16 cellular contexts compared by ENCODE assay signal in the genomic region with DNA sequence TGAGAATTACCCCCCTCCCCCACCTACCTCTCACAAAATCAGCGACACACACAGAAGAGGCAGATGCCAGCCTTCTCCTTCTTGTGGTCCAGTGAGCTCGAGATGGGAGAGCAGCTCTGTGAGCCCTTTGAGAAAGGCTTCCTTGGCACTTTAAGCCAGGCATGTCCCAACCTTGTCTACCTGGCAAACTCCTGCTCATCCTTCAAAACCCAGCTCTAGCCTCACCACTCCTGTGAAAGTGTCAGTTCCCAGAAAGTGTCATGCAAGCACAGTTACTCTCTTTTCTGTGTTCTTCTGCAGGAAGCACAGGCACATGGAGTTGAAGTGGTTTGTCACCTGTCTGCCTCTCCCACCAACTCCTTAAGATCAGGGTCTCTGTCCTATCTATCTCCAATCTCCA. TPM values are rescaled to one million over a fixed set of nuclear protein-coding genes. Genes with fewer than 3 reads are reported as not detected.
DNase-seq lines count a peak whose midpoint lies in the region; ATAC-seq, FAIRE-seq and TF ChIP-seq lines count a peak whose summit lies in the region.
"Had no signal": no experiment of that assay in that cellular context is flagged by ENCODE, and none has a peak within 500 bp of the region (broad histone marks: within the 10 kb centered on the region; RNA-seq: fewer than 3 reads in every experiment).

No MANE protein-coding gene starts in this region.

- no peak for ATAC-seq in HG03039 (IDR thresholded peaks at IDR 0.05; ENCODE audit: unreplicated experiment)
- no peak for ATAC-seq in naive thymus-derived CD4-positive, alpha-beta T cell
- ATAC-seq: naive thymus-derived CD8-positive, alpha-beta T cell had no signal

- no peaks in the 10 kb centered on the region for H3K79me2 ChIP-seq in endothelial cell of umbilical vein (ENCODE audit: control insufficient read depth, insufficient read depth, low read length)
- H3K79me2 ChIP-seq in neural cell (replicated peaks; ENCODE audit: insufficient read depth, low read length): peaks cover 7% of the 10 kb centered on the region

- intact Hi-C loops in A673 (cut with micrococcal nuclease; ENCODE audit: unreplicated experiment) (no loop called here), endothelial cell of umbilical vein (cut with micrococcal nuclease) (loop anchor here (5.0 kb wide), 1 partner anchor 52 kb away; a partner anchor contains a TSS)
- intact Hi-C loops in naive thymus-derived CD4-positive, alpha-beta T cell (cut with micrococcal nuclease): no loop called here

- CTCF ChIA-PET in A673 (lab: Charles Lee): no interaction called here
- CTCF ChIA-PET in endothelial cell of umbilical vein (lab: Charles Lee): interaction anchor here (0.6 to 2.9 kb wide), 10 partner anchors 7 to 1383 kb away, joined by 3 to 17 read pairs (median 4); a partner anchor contains a TSS
- CTCF ChIA-PET in naive thymus-derived CD4-positive, alpha-beta T cell (lab: Charles Lee): interaction anchor here (1.3 kb wide), 1 partner anchor 53 kb away, joined by 3 read pairs; a partner anchor contains a TSS

- no peak for TF ChIP-seq EP300 in neural cell (conservative IDR thresholded peaks at IDR 0.05; ENCODE audit: poor library complexity, severe bottlenecking)

- no peak for TF ChIP-seq RAD21 in neural cell (conservative IDR thresholded peaks at IDR 0.05)

- no peak for TF ChIP-seq CTCF in A673 (conservative IDR thresholded peaks at IDR 0.05; ENCODE audit: low read depth, low read length)
- no peak for TF ChIP-seq CTCF in endothelial cell of umbilical vein (IDR thresholded peaks at IDR 0.05; ENCODE audit: extremely low read depth in 1 of 2, insufficient read depth in 1 of 2, low read depth in 1 of 2, low read length in 2 of 2)
- no peak for TF ChIP-seq CTCF in neural cell (IDR thresholded peaks at IDR 0.05; ENCODE audit: poor library complexity, severe bottlenecking)

- TF ChIP-seq POLR2A in endothelial cell of umbilical vein (IDR thresholded peaks at IDR 0.05; ENCODE audit: low read depth, low read length): no peak

- H3F3A ChIP-seq in neural cell (ENCODE audit: insufficient read depth, low read length, poor library complexity, severe bottlenecking): no peaks in the 10 kb centered on the region

- H3K9ac ChIP-seq in endothelial cell of umbilical vein (replicated peaks; ENCODE audit: extremely low read depth, insufficient read depth, low read length) (peak overlapping the region; percentile 10), neural cell (ENCODE audit: low read length) (peak overlapping the region; percentile 17)

- no peaks in the 10 kb centered on the region for H3K9me2 ChIP-seq in neural cell (ENCODE audit: insufficient read depth, low read length)

- H3K9me1 ChIP-seq in endothelial cell of umbilical vein (replicated peaks; ENCODE audit: control insufficient read depth, extremely low read depth, insufficient read depth, low read length): no peaks in the 10 kb centered on the region

- H3K27me3 Mint-ChIP-seq in naive thymus-derived CD4-positive, alpha-beta T cell: peaks cover 36 to 59% (median 46%) of the 10 kb centered on the region in 5 donors

- H3K4me2 ChIP-seq in endothelial cell of umbilical vein (ENCODE audit: insufficient read depth, low read length) (peak overlapping the region; percentile 71), neural cell (ENCODE audit: low read length) (no peak overlapping the region)

- no peaks in the 10 kb centered on the region for H4K20me1 ChIP-seq in endothelial cell of umbilical vein (replicated peaks; ENCODE audit: control insufficient read depth, extremely low read depth, insufficient read depth, low read length)
- H4K20me1 ChIP-seq in neural cell (ENCODE audit: insufficient read depth): no peaks in the 10 kb centered on the region

- POLR2A ChIA-PET in A673 (lab: Charles Lee; ENCODE audit: low non-redundant PET): no interaction called here
- POLR2A ChIA-PET in endothelial cell of umbilical vein (lab: Charles Lee): interaction anchor here (1.0 kb wide), 1 partner anchor 7 kb away, joined by 3 read pairs; no protein-coding TSS in a partner anchor
- POLR2A ChIA-PET in naive thymus-derived CD4-positive, alpha-beta T cell (lab: Charles Lee): no interaction called here

- H3K36me3 ChIP-seq in A673 (ENCODE audit: insufficient read depth, low read length, poor library complexity, severe bottlenecking): no peaks in the 10 kb centered on the region
- peaks cover 14 to 17% of the 10 kb centered on the region in 2 experiments for H3K36me3 ChIP-seq in endothelial cell of umbilical vein (ENCODE audit: control insufficient read depth in 2 of 2, extremely low read depth in 1 of 2, insufficient read depth in 2 of 2, low read length in 2 of 2)
- no peaks in the 10 kb centered on the region for H3K36me3 ChIP-seq in neural cell (ENCODE audit: insufficient read depth, low read length)
- H3K36me3 ChIP-seq in naive thymus-derived CD4-positive, alpha-beta T cell (ENCODE audit: control insufficient read depth in 2 of 3, insufficient read depth in 3 of 3, low read length in 3 of 3): no peaks in the 10 kb centered on the region
- H3K36me3 ChIP-seq: colonic mucosa had no signal

- no peak overlapping the region for H3K4me3 Mint-ChIP-seq in naive thymus-derived CD4-positive, alpha-beta T cell
- H3K4me3 Mint-ChIP-seq: activated CD4-positive, alpha-beta memory T cell treated with anti-CD3 and anti-CD28 coated beads for 36 hours had no signal

- dilution Hi-C loops in endothelial cell of umbilical vein (cut with MboI; ENCODE audit: extremely low pct_ligation_motif_present, low sequenced_read_pairs): no loop called here

- no peaks in the 10 kb centered on the region for H3K36me3 Mint-ChIP-seq in naive thymus-derived CD4-positive, alpha-beta T cell
- H3K36me3 Mint-ChIP-seq: activated CD4-positive, alpha-beta memory T cell treated with anti-CD3 and anti-CD28 coated beads for 36 hours; naive thymus-derived CD8-positive, alpha-beta T cell had no signal

- H3K4me1 ChIP-seq in A673 (ENCODE audit: insufficient read depth, low read length, poor library complexity, severe bottlenecking): peaks cover under 1% of the 10 kb centered on the region
- peaks cover 31% of the 10 kb centered on the region for H3K4me1 ChIP-seq in endothelial cell of umbilical vein (ENCODE audit: control insufficient read depth, extremely low read depth, insufficient read depth, low read length)
- no peaks in the 10 kb centered on the region for H3K4me1 ChIP-seq in naive thymus-derived CD4-positive, alpha-beta T cell (ENCODE audit: control insufficient read depth in 2 of 2, insufficient read depth in 2 of 2, low read length in 2 of 2)
- H3K4me1 ChIP-seq: colonic mucosa had no signal

- H3K27me3 ChIP-seq in A673 (replicated peaks; ENCODE audit: insufficient read depth, low read depth, low read length, poor library complexity) (no peaks in the 10 kb centered on the region), endothelial cell of umbilical vein (ENCODE audit: control insufficient read depth in 2 of 2, insufficient read depth in 2 of 2, low read length in 2 of 2) (no peaks in the 10 kb centered on the region), neural cell (ENCODE audit: insufficient read depth, low read depth, low read length) (no peaks in the 10 kb centered on the region)
- H3K27me3 ChIP-seq in naive thymus-derived CD4-positive, alpha-beta T cell (ENCODE audit: control insufficient read depth in 2 of 2, insufficient read depth in 2 of 2, low read length in 2 of 2): peaks cover 0 to 13% of the 10 kb centered on the region in 2 donors
- H3K27me3 ChIP-seq: colonic mucosa had no signal

- DNase-seq in A673 (ENCODE audit: low spot score) (no peak), KBM-7 (peak; percentile 14), endothelial cell of umbilical vein (ENCODE audit: low read depth, low spot score) (no peak)
- DNase-seq in stimulated activated CD4-positive, alpha-beta T cell treated with anti-CD3 and anti-CD28 coated beads, Interleukin-2, amount 100 ng/mL, for 48 hours: no peak
- no peak for DNase-seq in stimulated activated naive CD4-positive, alpha-beta T cell (lab: John Stamatoyannopoulos, UW)
- no peak for DNase-seq in naive thymus-derived CD4-positive, alpha-beta T cell
- DNase-seq: activated CD4-positive, alpha-beta memory T cell treated with anti-CD3 and anti-CD28 coated beads for 36 hours; colonic mucosa; DMS79; naive thymus-derived CD8-positive, alpha-beta T cell; NCI-H146; NCI-H524; T-helper 9 cell had no signal

- no peaks in the 10 kb centered on the region for H3K9me3 Mint-ChIP-seq in naive thymus-derived CD4-positive, alpha-beta T cell
- H3K9me3 Mint-ChIP-seq: activated CD4-positive, alpha-beta memory T cell treated with anti-CD3 and anti-CD28 coated beads for 36 hours; naive thymus-derived CD8-positive, alpha-beta T cell had no signal

- no peaks in the 10 kb centered on the region for H3K4me1 Mint-ChIP-seq in naive thymus-derived CD4-positive, alpha-beta T cell

- H2AFZ ChIP-seq in endothelial cell of umbilical vein (ENCODE audit: low read depth, low read length): no peak overlapping the region
- H2AFZ ChIP-seq in neural cell (ENCODE audit: low read depth, low read length): no peak overlapping the region

- in situ Hi-C loops in KBM-7 (cut with MboI; ENCODE audit: low pct_unique_long_range_greater_than_20kb, low sequenced_read_pairs): no loop called here

- BruUV-seq in A673 (replicated peaks; lab: Mats Ljungman, UMichigan): no TSS peak
- BruUV-seq in endothelial cell of umbilical vein (replicated peaks; lab: Mats Ljungman, UMichigan): no TSS peak

- no peak for FAIRE-seq in endothelial cell of umbilical vein (lab: Jason Lieb, UNC)
- FAIRE-seq: GM12891 had no signal

- H3K9me3 ChIP-seq in A673 (ENCODE audit: low read depth, low read length, poor library complexity, severe bottlenecking): no peaks in the 10 kb centered on the region
- H3K9me3 ChIP-seq in endothelial cell of umbilical vein (replicated peaks; ENCODE audit: control insufficient read depth, insufficient read depth, low read length): no peaks in the 10 kb centered on the region
- H3K9me3 ChIP-seq in neural cell (ENCODE audit: low read length): no peaks in the 10 kb centered on the region
- no peaks in the 10 kb centered on the region for H3K9me3 ChIP-seq in naive thymus-derived CD4-positive, alpha-beta T cell (ENCODE audit: control insufficient read depth in 2 of 3, low read length in 3 of 3)
- H3K9me3 ChIP-seq: colonic mucosa had no signal

- H3K4me3 ChIP-seq in A673 (ENCODE audit: low read depth, low read length, poor library complexity, severe bottlenecking): peak overlapping the region; percentile 62
- peak overlapping the region in 2 of 3 experiments; percentile 73 to 78 for H3K4me3 ChIP-seq in endothelial cell of umbilical vein (replicated peaks in 1 of 3; ENCODE audit: insufficient read depth in 1 of 3, low read depth in 1 of 3, low read length in 3 of 3)
- H3K4me3 ChIP-seq in neural cell (ENCODE audit: low read length): peak overlapping the region; percentile 74
- H3K4me3 ChIP-seq in naive thymus-derived CD4-positive, alpha-beta T cell (ENCODE audit: low read length): no peak overlapping the region

- H3K27ac Mint-ChIP-seq in naive thymus-derived CD4-positive, alpha-beta T cell: no peak overlapping the region
- H3K27ac Mint-ChIP-seq: activated CD4-positive, alpha-beta memory T cell treated with anti-CD3 and anti-CD28 coated beads for 36 hours; naive thymus-derived CD8-positive, alpha-beta T cell had no signal

- no peak overlapping the region for H3K27ac ChIP-seq in A673 (ENCODE audit: low read depth, low read length, poor library complexity, severe bottlenecking)
- no peak overlapping the region for H3K27ac ChIP-seq in endothelial cell of umbilical vein (ENCODE audit: insufficient read depth, low read depth, low read length)
- H3K27ac ChIP-seq in neural cell (ENCODE audit: low read length): no peak overlapping the region
- H3K27ac ChIP-seq in naive thymus-derived CD4-positive, alpha-beta T cell (ENCODE audit: low read depth, low read length): no peak overlapping the region
- H3K27ac ChIP-seq: colonic mucosa had no signal

RNA-seq across cellular contexts. Expression of a gene that starts 1.6 kb away (rescaled TPM):
- total RNA-seq in A673 (2021) (67.6 and 75.0 TPM in 2 replicates), endothelial cell of umbilical vein (83.6 and 101 TPM in 2 replicates)
- polyA plus RNA-seq in endothelial cell of umbilical vein (427 and 456 TPM in 2 replicates), neural cell (65.1 and 77.6 TPM in 2 replicates)
- 332 and 366 TPM in 2 replicates for polyA plus RNA-seq in endothelial cell of umbilical vein (2011; cell fraction: cytosol; rRNA removed)
- polyA plus RNA-seq in endothelial cell of umbilical vein (2011; cell fraction: nucleus; rRNA removed): 220 and 248 TPM in 2 replicates
- polyA plus RNA-seq in endothelial cell of umbilical vein (2012): 143 and 151 TPM in 2 replicates
- polyA minus RNA-seq in endothelial cell of umbilical vein (441 and 489 TPM in 2 replicates), neural cell (31.0 and 36.3 TPM in 2 replicates)
- not detected for polyA minus RNA-seq in endothelial cell of umbilical vein (2011; cell fraction: cytosol; rRNA and poly(A)+ RNA removed)
- polyA minus RNA-seq in endothelial cell of umbilical vein (2011; cell fraction: nucleus; rRNA and poly(A)+ RNA removed): 52.7 and 71.3 TPM in 2 replicates
- 1 to 10 TPM in 1 of 5 experiments, under 1 TPM in 1, not detected in 3; 0.73 to 1.6 TPM for total RNA-seq in naive thymus-derived CD4-positive, alpha-beta T cell
- polyA plus RNA-seq in naive thymus-derived CD4-positive, alpha-beta T cell: not detected
- total RNA-seq: naive thymus-derived CD8-positive, alpha-beta T cell had no signal
- polyA plus RNA-seq: naive thymus-derived CD8-positive, alpha-beta T cell had no signal

RNA-seq across cellular contexts. Expression of a gene that starts 52.7 kb away (rescaled TPM):
- total RNA-seq in A673 (2021) (10.4 and 12.1 TPM in 2 replicates), endothelial cell of umbilical vein (85.5 and 101 TPM in 2 replicates)
- polyA plus RNA-seq in endothelial cell of umbilical vein (34.8 and 37.8 TPM in 2 replicates), neural cell (10.7 and 18.0 TPM in 2 replicates)
- 56.3 and 56.6 TPM in 2 replicates for polyA plus RNA-seq in endothelial cell of umbilical vein (2011; cell fraction: cytosol; rRNA removed)
- polyA plus RNA-seq in endothelial cell of umbilical vein (2011; cell fraction: nucleus; rRNA removed): 44.8 and 49.7 TPM in 2 replicates
- polyA plus RNA-seq in endothelial cell of umbilical vein (2012): 69.7 and 82.3 TPM in 2 replicates
- polyA minus RNA-seq in endothelial cell of umbilical vein (111 and 138 TPM in 2 replicates), neural cell (34.3 and 49.1 TPM in 2 replicates)
- polyA minus RNA-seq in endothelial cell of umbilical vein (2011; cell fraction: cytosol; rRNA and poly(A)+ RNA removed): not detected
- polyA minus RNA-seq in endothelial cell of umbilical vein (2011; cell fraction: nucleus; rRNA and poly(A)+ RNA removed): 149 and 254 TPM in 2 replicates
- total RNA-seq in naive thymus-derived CD4-positive, alpha-beta T cell: 1 to 10 TPM; 2.2 to 8.0 (median 6.9) TPM
- 1 to 10 TPM in 1 of 2 donors, under 1 TPM in 1; 0.93 to 2.6 TPM for polyA plus RNA-seq in naive thymus-derived CD4-positive, alpha-beta T cell

Comparison
In these comparisons a context has a peak if more than half of its experiments do, and no peak if none do; other contexts are left out.
1. RNA of a gene that starts 1.6 kb away (total RNA-seq): 83.6 to 101 TPM in endothelial cell of umbilical vein and 67.6 to 75.0 TPM in A673; 0.73 to 1.6 TPM in naive thymus-derived CD4-positive, alpha-beta T cell; every median in the first group is over 10 times any median in the second.